9 cellular contexts compared by ENCODE assay signal in the genomic region with DNA sequence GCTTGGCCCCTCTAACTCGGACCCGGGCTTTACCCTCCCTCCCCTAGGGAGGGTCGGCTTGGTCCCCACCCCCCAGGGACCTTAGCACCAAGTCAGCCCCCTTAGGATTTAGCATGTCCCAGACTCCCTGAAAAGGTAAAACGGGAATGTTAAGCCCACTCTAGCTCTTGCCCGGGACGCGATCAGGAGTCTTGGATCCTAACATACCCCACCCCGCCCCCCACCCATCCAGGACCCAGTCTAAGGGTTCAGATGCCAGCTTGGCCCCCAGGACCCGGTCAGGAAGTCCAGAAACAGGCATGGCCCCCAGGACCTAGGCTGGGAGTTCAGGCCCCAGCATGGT. TPM values are rescaled to one million over a fixed set of nuclear protein-coding genes. Genes with fewer than 3 reads are reported as not detected.
DNase-seq lines count a peak whose midpoint lies in the region; ATAC-seq and TF ChIP-seq lines count a peak whose summit lies in the region.
"Had no signal": no experiment of that assay in that cellular context is flagged by ENCODE, and none has a peak within 500 bp of the region (broad histone marks: within the 10 kb centered on the region; RNA-seq: fewer than 3 reads in every experiment).

No MANE protein-coding gene starts in this region.

- in situ Hi-C loops in Panc1 (cut with HindIII; ENCODE audit: low pct_unique_long_range_greater_than_20kb, low sequenced_read_pairs), result no loop called here

- peaks cover 0 to 3% (median 2%) of the 10 kb centered on the region in 3 donors for H3K36me3 Mint-ChIP-seq in CD8-positive, alpha-beta memory T cell

- TF ChIP-seq CTCF in Panc1 (IDR thresholded peaks at IDR 0.05), result no peak
- TF ChIP-seq CTCF in foreskin fibroblast (IDR thresholded peaks at IDR 0.05; ENCODE audit: low read depth, low read length), result no peak
- no peak for TF ChIP-seq CTCF in prostate gland (IDR thresholded peaks at IDR 0.05)

- WGBS in prostate gland, result 4% methylated on average over 9 of the region's 9 CpGs

- H3K9me3 Mint-ChIP-seq in CD8-positive, alpha-beta memory T cell, result peaks cover 0 to 3% (median 0%) of the 10 kb centered on the region in 5 donors

- no peak for ATAC-seq in Panc1

- DNase-seq in CD8-positive, alpha-beta memory T cell, result no peak
- DNase-seq in Panc1 (ENCODE audit: low read depth, low spot score), result no peak
- no peak for DNase-seq in foreskin fibroblast
- DNase-seq in prostate gland (ENCODE audit: low spot score), result no peak
- no peak for DNase-seq in NCI-H1694 treated with DMSO at 0.1 percent for 48 hours (lab: John Stamatoyannopoulos, UW)
- no peak for DNase-seq in T-helper 2 cell
- no peak for DNase-seq in effector CD4-positive, alpha-beta T cell
- no peak for DNase-seq in RPMI8226
- DNase-seq: NK-92 treated with Interleukin-12 subunit alpha and Interleukin-12 subunit beta, amount 100 ng/mL, for 24 hours had no signal

- peaks cover 27 to 43% (median 39%) of the 10 kb centered on the region in 3 donors for H3K4me1 Mint-ChIP-seq in CD8-positive, alpha-beta memory T cell

- no peak overlapping the region for H3K4me3 ChIP-seq in CD8-positive, alpha-beta memory T cell (ENCODE audit: low read length)
- H3K4me3 ChIP-seq in Panc1 (ENCODE audit: low read depth in 2 of 2, low read length in 2 of 2) (peak overlapping the region; percentile 62 to 75), foreskin fibroblast (ENCODE audit: low read depth in 1 of 2, low read length in 2 of 2) (peak overlapping the region; percentile 29 to 41), prostate gland (peak overlapping the region; percentile 10 to 26)

- POLR2A ChIA-PET in CD8-positive, alpha-beta memory T cell (lab: Charles Lee), result interaction anchor here (0.6 to 2.0 kb wide), 5 partner anchors 9 to 1125 kb away, joined by 3 to 10 read pairs (median 5); partner anchors contain the start of genes ODAD3, PRKCSH and SWSAP1
- POLR2A ChIA-PET in Panc1 (lab: Charles Lee), result interaction anchor here (0.6 to 0.7 kb wide), 2 partner anchors 47 to 291 kb away, joined by 3 to 5 read pairs; no protein-coding TSS in a partner anchor

- no peaks in the 10 kb centered on the region for H3K36me3 ChIP-seq in CD8-positive, alpha-beta memory T cell (ENCODE audit: insufficient read depth, low read length)
- H3K36me3 ChIP-seq in Panc1 (ENCODE audit: control insufficient read depth, insufficient read depth, low read length) (no peaks in the 10 kb centered on the region; the same call in 1 of the 2 replicates), prostate gland (no peaks in the 10 kb centered on the region)

- H3K27ac Mint-ChIP-seq in CD8-positive, alpha-beta memory T cell, result peak overlapping the region in 1 of 8 donors; percentile 34

- H3K9me3 ChIP-seq in CD8-positive, alpha-beta memory T cell (ENCODE audit: low read length), result no peaks in the 10 kb centered on the region
- H3K9me3 ChIP-seq in Panc1 (ENCODE audit: control insufficient read depth, insufficient read depth, low read depth, low read length), result no peaks in the 10 kb centered on the region
- no peaks in the 10 kb centered on the region for H3K9me3 ChIP-seq in prostate gland

- intact Hi-C loops in Panc1 (cut with micrococcal nuclease; ENCODE audit: unreplicated experiment) (no loop called here), prostate gland (cut with DNase I) (loop anchor here (10.0 kb wide), 1 partner anchor 201 kb away; no protein-coding TSS in a partner anchor)

- peaks cover 5% of the 10 kb centered on the region for H3K27me3 ChIP-seq in CD8-positive, alpha-beta memory T cell (ENCODE audit: insufficient read depth, low read length, poor library complexity, severe bottlenecking)
- H3K27me3 ChIP-seq in Panc1 (ENCODE audit: control insufficient read depth, insufficient read depth, low read length) (no peaks in the 10 kb centered on the region), prostate gland (replicated peaks; ENCODE audit: insufficient read depth) (no peaks in the 10 kb centered on the region)

- peaks cover 42% of the 10 kb centered on the region for H3K4me1 ChIP-seq in CD8-positive, alpha-beta memory T cell (ENCODE audit: insufficient read depth, low read length)
- peaks cover 12% of the 10 kb centered on the region for H3K4me1 ChIP-seq in Panc1 (ENCODE audit: control insufficient read depth, insufficient read depth, low read length)
- H3K4me1 ChIP-seq in prostate gland (replicated peaks), result peaks cover 13% of the 10 kb centered on the region

- CTCF ChIA-PET in CD8-positive, alpha-beta memory T cell (lab: Charles Lee), result interaction anchor here (0.7 to 4.2 kb wide), 9 partner anchors 10 to 177 kb away, joined by 3 to 21 read pairs (median 6); partner anchors contain the start of genes ODAD3, PRKCSH and SWSAP1
- CTCF ChIA-PET in Panc1 (lab: Charles Lee), result interaction anchor here (0.9 to 1.4 kb wide), 2 partner anchors 90 to 99 kb away, joined by 8 to 10 read pairs; no protein-coding TSS in a partner anchor

- BruUV-seq in Panc1 (replicated peaks; lab: Mats Ljungman, UMichigan), result no TSS peak

- H3K27ac ChIP-seq in CD8-positive, alpha-beta memory T cell (ENCODE audit: low read depth, low read length), result peak overlapping the region; percentile 47
- H3K27ac ChIP-seq in Panc1 (ENCODE audit: low read length) (0 out of 2 replicates have a peak overlapping the region, but pooled peaks have one; percentile 17), prostate gland (peak overlapping the region; percentile 50 to 51)

- peaks cover 13 to 15% of the 10 kb centered on the region in 2 donors for H3K27me3 Mint-ChIP-seq in CD8-positive, alpha-beta memory T cell

- peak overlapping the region in 2 of 7 donors; percentile 17 to 27 for H3K4me3 Mint-ChIP-seq in CD8-positive, alpha-beta memory T cell

- TF ChIP-seq POLR2A in prostate gland (IDR thresholded peaks at IDR 0.05), result no peak

RNA-seq across cellular contexts. Expression of gene EPOR, which starts 0.4 kb away (rescaled TPM):
- 1 to 10 TPM; 3.4 to 3.6 TPM for total RNA-seq in CD8-positive, alpha-beta memory T cell
- 8.0 TPM for polyA plus RNA-seq in CD8-positive, alpha-beta memory T cell
- 16.4 TPM for total RNA-seq in Panc1 (2021; ENCODE audit: unreplicated experiment)
- 24.2 TPM for polyA plus RNA-seq in Panc1 (2012; ENCODE audit: insufficient read length)
- total RNA-seq in prostate gland, result 1 to 10 TPM; 6.8 to 8.1 TPM

RNA-seq across cellular contexts. Expression of gene SWSAP1, which starts 9.2 kb away (rescaled TPM):
- total RNA-seq in CD8-positive, alpha-beta memory T cell, result 1 to 10 TPM; 2.1 to 2.2 TPM
- 7.0 TPM for polyA plus RNA-seq in CD8-positive, alpha-beta memory T cell
- total RNA-seq in Panc1 (2021; ENCODE audit: unreplicated experiment) (3.1 TPM), prostate gland (1 to 10 TPM; 4.1 to 6.3 TPM)
- 3.5 TPM for polyA plus RNA-seq in Panc1 (2012; ENCODE audit: insufficient read length)

RNA-seq across cellular contexts. Expression of gene PLPPR2, which starts 28.4 kb away (rescaled TPM):
- total RNA-seq in CD8-positive, alpha-beta memory T cell, result 1 to 10 TPM; 2.1 to 2.2 TPM
- 1.2 TPM for polyA plus RNA-seq in CD8-positive, alpha-beta memory T cell
- total RNA-seq in Panc1 (2021; ENCODE audit: unreplicated experiment), result 43.3 TPM
- 85.0 TPM for polyA plus RNA-seq in Panc1 (2012; ENCODE audit: insufficient read length)
- total RNA-seq in prostate gland, result 10 to 100 TPM; 33.9 to 86.1 TPM

RNA-seq across cellular contexts. Expression of gene RGL3, which starts 35.4 kb away (rescaled TPM):
- not detected for total RNA-seq in CD8-positive, alpha-beta memory T cell
- not detected for polyA plus RNA-seq in CD8-positive, alpha-beta memory T cell
- total RNA-seq in Panc1 (2021; ENCODE audit: unreplicated experiment), result 22.6 TPM
- polyA plus RNA-seq in Panc1 (2012; ENCODE audit: insufficient read length), result 25.9 TPM
- total RNA-seq in prostate gland, result 1 to 10 TPM; 5.1 to 8.6 TPM

RNA-seq across cellular contexts. Expression of gene CCDC159, which starts 37.4 kb away (rescaled TPM):
- 10 to 100 TPM; 14.2 to 14.6 TPM for total RNA-seq in CD8-positive, alpha-beta memory T cell
- polyA plus RNA-seq in CD8-positive, alpha-beta memory T cell, result 30.1 TPM
- total RNA-seq in Panc1 (2021; ENCODE audit: unreplicated experiment) (46.6 TPM), prostate gland (10 to 100 TPM; 51.5 to 52.4 TPM)
- 53.4 TPM for polyA plus RNA-seq in Panc1 (2012; ENCODE audit: insufficient read length)

Comparison
In these comparisons a context has a peak if more than half of its experiments do, and no peak if none do; other contexts are left out.
1. RNA of gene PLPPR2, which starts 28.4 kb away (total RNA-seq): 33.9 to 86.1 TPM in prostate gland and 43.3 TPM in Panc1 (single experiment); 2.1 to 2.2 TPM in CD8-positive, alpha-beta memory T cell; every median in the first group is over 10 times any median in the second.
2. Peak in every context shown above with its lines, with median percentiles within 50 percentile points of each other: H3K27ac ChIP-seq.